ENCODE assay signal across 1 cellular context in the genomic region with DNA sequence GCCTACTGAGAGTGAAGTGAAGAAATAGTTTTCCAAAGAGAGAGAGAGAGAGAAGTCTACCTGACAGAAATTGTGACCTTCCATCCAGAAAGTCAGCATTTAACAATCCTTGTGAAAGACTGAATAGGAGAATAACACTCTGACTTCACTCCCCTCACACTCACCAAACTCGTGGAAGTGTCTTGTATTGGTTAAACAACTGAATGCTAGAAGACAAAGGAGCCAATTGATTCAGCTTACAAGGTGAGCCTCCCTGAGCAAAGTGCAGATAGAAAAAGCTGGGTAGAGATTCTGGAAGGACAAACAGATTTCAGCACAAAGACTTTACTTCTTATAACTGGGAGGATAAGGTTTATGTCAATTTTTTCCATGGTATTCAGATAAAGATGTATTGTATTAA.
TF ChIP-seq lines count a peak whose summit lies in the region.

No MANE protein-coding gene starts in this region.

TF ChIP-seq in HepG2, 621 proteins besides CTCF, POLR2A, EP300 and RAD21 (continued from another document):
- TF ChIP-seq, protein P1, sequence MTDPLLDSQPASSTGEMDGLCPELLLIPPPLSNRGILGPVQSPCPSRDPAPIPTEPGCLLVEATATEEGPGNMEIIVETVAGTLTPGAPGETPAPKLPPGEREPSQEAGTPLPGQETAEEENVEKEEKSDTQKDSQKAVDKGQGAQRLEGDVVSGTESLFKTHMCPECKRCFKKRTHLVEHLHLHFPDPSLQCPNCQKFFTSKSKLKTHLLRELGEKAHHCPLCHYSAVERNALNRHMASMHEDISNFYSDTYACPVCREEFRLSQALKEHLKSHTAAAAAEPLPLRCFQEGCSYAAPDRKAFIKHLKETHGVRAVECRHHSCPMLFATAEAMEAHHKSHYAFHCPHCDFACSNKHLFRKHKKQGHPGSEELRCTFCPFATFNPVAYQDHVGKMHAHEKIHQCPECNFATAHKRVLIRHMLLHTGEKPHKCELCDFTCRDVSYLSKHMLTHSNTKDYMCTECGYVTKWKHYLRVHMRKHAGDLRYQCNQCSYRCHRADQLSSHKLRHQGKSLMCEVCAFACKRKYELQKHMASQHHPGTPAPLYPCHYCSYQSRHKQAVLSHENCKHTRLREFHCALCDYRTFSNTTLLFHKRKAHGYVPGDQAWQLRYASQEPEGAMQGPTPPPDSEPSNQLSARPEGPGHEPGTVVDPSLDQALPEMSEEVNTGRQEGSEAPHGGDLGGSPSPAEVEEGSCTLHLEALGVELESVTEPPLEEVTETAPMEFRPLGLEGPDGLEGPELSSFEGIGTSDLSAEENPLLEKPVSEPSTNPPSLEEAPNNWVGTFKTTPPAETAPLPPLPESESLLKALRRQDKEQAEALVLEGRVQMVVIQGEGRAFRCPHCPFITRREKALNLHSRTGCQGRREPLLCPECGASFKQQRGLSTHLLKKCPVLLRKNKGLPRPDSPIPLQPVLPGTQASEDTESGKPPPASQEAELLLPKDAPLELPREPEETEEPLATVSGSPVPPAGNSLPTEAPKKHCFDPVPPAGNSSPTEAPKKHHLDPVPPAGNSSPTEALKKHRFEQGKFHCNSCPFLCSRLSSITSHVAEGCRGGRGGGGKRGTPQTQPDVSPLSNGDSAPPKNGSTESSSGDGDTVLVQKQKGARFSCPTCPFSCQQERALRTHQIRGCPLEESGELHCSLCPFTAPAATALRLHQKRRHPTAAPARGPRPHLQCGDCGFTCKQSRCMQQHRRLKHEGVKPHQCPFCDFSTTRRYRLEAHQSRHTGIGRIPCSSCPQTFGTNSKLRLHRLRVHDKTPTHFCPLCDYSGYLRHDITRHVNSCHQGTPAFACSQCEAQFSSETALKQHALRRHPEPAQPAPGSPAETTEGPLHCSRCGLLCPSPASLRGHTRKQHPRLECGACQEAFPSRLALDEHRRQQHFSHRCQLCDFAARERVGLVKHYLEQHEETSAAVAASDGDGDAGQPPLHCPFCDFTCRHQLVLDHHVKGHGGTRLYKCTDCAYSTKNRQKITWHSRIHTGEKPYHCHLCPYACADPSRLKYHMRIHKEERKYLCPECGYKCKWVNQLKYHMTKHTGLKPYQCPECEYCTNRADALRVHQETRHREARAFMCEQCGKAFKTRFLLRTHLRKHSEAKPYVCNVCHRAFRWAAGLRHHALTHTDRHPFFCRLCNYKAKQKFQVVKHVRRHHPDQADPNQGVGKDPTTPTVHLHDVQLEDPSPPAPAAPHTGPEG (CRISPR knock-in tag; IDR thresholded peaks at IDR 0.05), result no peak
- no peak for TF ChIP-seq NR2F2 (IDR thresholded peaks at IDR 0.05; ENCODE audit: borderline replicate concordance, low read depth)
- TF ChIP-seq, protein P2, sequence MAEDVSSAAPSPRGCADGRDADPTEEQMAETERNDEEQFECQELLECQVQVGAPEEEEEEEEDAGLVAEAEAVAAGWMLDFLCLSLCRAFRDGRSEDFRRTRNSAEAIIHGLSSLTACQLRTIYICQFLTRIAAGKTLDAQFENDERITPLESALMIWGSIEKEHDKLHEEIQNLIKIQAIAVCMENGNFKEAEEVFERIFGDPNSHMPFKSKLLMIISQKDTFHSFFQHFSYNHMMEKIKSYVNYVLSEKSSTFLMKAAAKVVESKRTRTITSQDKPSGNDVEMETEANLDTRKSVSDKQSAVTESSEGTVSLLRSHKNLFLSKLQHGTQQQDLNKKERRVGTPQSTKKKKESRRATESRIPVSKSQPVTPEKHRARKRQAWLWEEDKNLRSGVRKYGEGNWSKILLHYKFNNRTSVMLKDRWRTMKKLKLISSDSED (CRISPR knock-in tag; IDR thresholded peaks at IDR 0.05), result no peak
- TF ChIP-seq ZNF883 (CRISPR knock-in tag; IDR thresholded peaks at IDR 0.05; ENCODE audit: not compliant biosample characterization), result no peak
- TF ChIP-seq MIER2 (CRISPR knock-in tag; IDR thresholded peaks at IDR 0.05), result no peak
- no peak for TF ChIP-seq RBM39 (IDR thresholded peaks at IDR 0.05; ENCODE audit: low read depth, low read length, poor library complexity, severe bottlenecking)
- TF ChIP-seq SOX5 (CRISPR knock-in tag; IDR thresholded peaks at IDR 0.05; ENCODE audit: borderline replicate concordance), result 0 out of 2 replicates have a peak, but pooled peaks have one; percentile 17
- TF ChIP-seq ZNF773 (CRISPR knock-in tag; IDR thresholded peaks at IDR 0.05; ENCODE audit: borderline replicate concordance), result no peak
- TF ChIP-seq ZSCAN9 (CRISPR knock-in tag; IDR thresholded peaks at IDR 0.05; ENCODE audit: borderline replicate concordance), result no peak
- no peak for TF ChIP-seq MAZ (IDR thresholded peaks at IDR 0.05; ENCODE audit: borderline replicate concordance, low read depth, low read length)
- TF ChIP-seq MAZ (CRISPR knock-in tag; IDR thresholded peaks at IDR 0.05; ENCODE audit: low read depth), result no peak
- TF ChIP-seq SOX6 (IDR thresholded peaks at IDR 0.05), result no peak
- peak; percentile 76 for TF ChIP-seq SOX6 (CRISPR knock-in tag; IDR thresholded peaks at IDR 0.05)
- TF ChIP-seq ZNF280B (CRISPR knock-in tag; IDR thresholded peaks at IDR 0.05; ENCODE audit: borderline replicate concordance), result no peak
- TF ChIP-seq ZNF891 (CRISPR knock-in tag; IDR thresholded peaks at IDR 0.05), result no peak
- TF ChIP-seq ZBTB1 (CRISPR knock-in tag; IDR thresholded peaks at IDR 0.05; ENCODE audit: borderline replicate concordance), result no peak
- TF ChIP-seq, protein P3, sequence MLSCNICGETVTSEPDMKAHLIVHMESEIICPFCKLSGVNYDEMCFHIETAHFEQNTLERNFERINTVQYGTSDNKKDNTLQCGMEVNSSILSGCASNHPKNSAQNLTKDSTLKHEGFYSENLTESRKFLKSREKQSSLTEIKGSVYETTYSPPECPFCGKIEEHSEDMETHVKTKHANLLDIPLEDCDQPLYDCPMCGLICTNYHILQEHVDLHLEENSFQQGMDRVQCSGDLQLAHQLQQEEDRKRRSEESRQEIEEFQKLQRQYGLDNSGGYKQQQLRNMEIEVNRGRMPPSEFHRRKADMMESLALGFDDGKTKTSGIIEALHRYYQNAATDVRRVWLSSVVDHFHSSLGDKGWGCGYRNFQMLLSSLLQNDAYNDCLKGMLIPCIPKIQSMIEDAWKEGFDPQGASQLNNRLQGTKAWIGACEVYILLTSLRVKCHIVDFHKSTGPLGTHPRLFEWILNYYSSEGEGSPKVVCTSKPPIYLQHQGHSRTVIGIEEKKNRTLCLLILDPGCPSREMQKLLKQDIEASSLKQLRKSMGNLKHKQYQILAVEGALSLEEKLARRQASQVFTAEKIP (CRISPR knock-in tag; IDR thresholded peaks at IDR 0.05; ENCODE audit: borderline replicate concordance), result no peak
- TF ChIP-seq MBD4 (IDR thresholded peaks at IDR 0.05; ENCODE audit: borderline replicate concordance, low read length), result no peak
- TF ChIP-seq, protein P4, sequence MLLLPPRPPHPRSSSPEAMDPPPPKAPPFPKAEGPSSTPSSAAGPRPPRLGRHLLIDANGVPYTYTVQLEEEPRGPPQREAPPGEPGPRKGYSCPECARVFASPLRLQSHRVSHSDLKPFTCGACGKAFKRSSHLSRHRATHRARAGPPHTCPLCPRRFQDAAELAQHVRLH (CRISPR knock-in tag; IDR thresholded peaks at IDR 0.05; ENCODE audit: borderline replicate concordance, low read depth), result no peak
- TF ChIP-seq ZNF564 (CRISPR knock-in tag; IDR thresholded peaks at IDR 0.05), result peak; percentile 95
- no peak for TF ChIP-seq DR1 (CRISPR knock-in tag; IDR thresholded peaks at IDR 0.05)
- TF ChIP-seq CCDC6 (CRISPR knock-in tag; IDR thresholded peaks at IDR 0.05), result no peak
- TF ChIP-seq ARID3A (IDR thresholded peaks at IDR 0.05; ENCODE audit: low read depth, low read length), result no peak
- no peak for TF ChIP-seq NKX3-1 (CRISPR knock-in tag; IDR thresholded peaks at IDR 0.05)
- no peak for TF ChIP-seq ZC3H13 (CRISPR knock-in tag; IDR thresholded peaks at IDR 0.05)
- TF ChIP-seq THAP11 (CRISPR knock-in tag; IDR thresholded peaks at IDR 0.05), result no peak
- TF ChIP-seq TBP (CRISPR knock-in tag; IDR thresholded peaks at IDR 0.05), result no peak
- no peak for TF ChIP-seq PHF8 (CRISPR knock-in tag; IDR thresholded peaks at IDR 0.05)
- TF ChIP-seq TOE1 (CRISPR knock-in tag; IDR thresholded peaks at IDR 0.05), result no peak
- no peak for TF ChIP-seq ZSCAN25 (CRISPR knock-in tag; IDR thresholded peaks at IDR 0.05)
